Comparison of ENCODE assay signal across 19 cellular contexts in the genomic region with DNA sequence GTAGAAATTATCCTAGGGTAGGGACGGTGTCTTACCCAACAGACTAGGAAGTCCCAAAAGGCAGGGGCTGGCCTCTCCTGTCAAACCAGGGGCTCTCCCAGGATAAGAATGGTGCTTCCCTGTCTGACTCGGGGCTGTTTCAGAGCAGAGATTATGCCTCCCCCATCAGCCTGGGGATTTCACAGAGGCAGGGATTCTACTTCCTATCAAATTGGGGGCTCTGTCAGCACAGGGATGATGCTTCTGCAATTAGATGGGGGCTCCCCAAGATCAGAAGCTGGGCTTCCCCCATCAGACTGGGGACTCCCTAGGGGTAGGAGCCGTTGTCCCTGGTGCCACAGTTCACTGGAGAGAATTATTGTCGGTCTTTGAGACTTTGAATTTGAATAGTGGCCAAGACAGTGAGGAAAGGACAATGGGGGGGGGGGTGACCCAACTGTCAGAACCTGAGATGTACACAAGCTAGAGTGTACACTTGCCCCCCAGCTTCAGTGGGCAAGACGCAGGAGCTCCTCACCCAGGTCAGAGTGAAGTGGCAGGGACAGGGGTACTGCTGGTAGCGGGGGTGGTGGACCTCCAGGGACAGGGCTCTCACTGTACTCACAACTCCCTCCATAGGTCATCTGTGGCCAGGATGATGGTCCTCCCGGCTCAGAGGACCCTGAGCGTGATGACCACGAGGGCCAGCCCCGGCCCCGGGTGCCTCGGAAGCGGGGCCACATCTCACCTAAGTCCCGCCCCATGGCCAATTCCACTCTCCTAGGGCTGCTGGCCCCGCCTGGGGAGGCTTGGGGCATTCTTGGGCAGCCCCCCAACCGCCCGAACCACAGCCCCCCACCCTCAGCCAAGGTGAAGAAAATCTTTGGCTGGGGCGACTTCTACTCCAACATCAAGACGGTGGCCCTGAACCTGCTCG. TPM values are rescaled to one million over a fixed set of nuclear protein-coding genes. Genes with fewer than 3 reads are reported as not detected.
DNase-seq lines count a peak whose midpoint lies in the region; FAIRE-seq and TF ChIP-seq lines count a peak whose summit lies in the region.
"Had no signal": no experiment of that assay in that cellular context is flagged by ENCODE, and none has a peak within 500 bp of the region (broad histone marks: within the 10 kb centered on the region; RNA-seq: fewer than 3 reads in every experiment).

No MANE protein-coding gene starts in this region.

- H3K27ac ChIP-seq in osteoblast (ENCODE audit: low read depth, low read length) (no peak overlapping the region), uterus (peak overlapping the region; percentile 93)
- H3K27ac ChIP-seq: pancreas had no signal

- H3K4me1 Mint-ChIP-seq in activated naive CD8-positive, alpha-beta T cell (ENCODE audit: low read depth), result peaks cover 4% of the 10 kb centered on the region
- peaks cover 10% of the 10 kb centered on the region for H3K4me1 Mint-ChIP-seq in activated naive CD8-positive, alpha-beta T cell treated with anti-CD3 and anti-CD28 coated beads for 36 hours
- peaks cover 11% of the 10 kb centered on the region for H3K4me1 Mint-ChIP-seq in chondrocyte (ENCODE audit: low read depth)

- DNase-seq in activated naive CD8-positive, alpha-beta T cell treated with anti-CD3 and anti-CD28 coated beads for 36 hours, result no peak
- no peak for DNase-seq in chondrocyte (ENCODE audit: low spot score)
- peak; percentile 64 for DNase-seq in osteoblast (ENCODE audit: insufficient read length, low spot score, missing footprints)
- no peak for DNase-seq in uterus
- DNase-seq in GM19239 (ENCODE audit: insufficient read length, low spot score), result no peak
- DNase-seq in Ammon's horn (ENCODE audit: low spot score), result no peak
- no peak for DNase-seq in RCC 7860 (ENCODE audit: low spot score)
- DNase-seq: activated CD4-positive, alpha-beta T cell treated with anti-CD3 and anti-CD28 coated beads, Interleukin-2, amount 50 U/mL, for 4 hours; activated naive CD8-positive, alpha-beta T cell treated with anti-CD3 and anti-CD28 coated beads, Interleukin-2, amount 10 ng/mL, durations not matched to agents 7 days and 5 days; dorsolateral prefrontal cortex; KG1; NCI-H1048; NCI-H510A treated with DMSO at 0.1 percent for 48 hours; pancreas had no signal

- H2AFZ ChIP-seq in osteoblast (ENCODE audit: low read length), result no peak overlapping the region

- H3K27me3 ChIP-seq in osteoblast (ENCODE audit: insufficient read depth, low read length) (peaks cover 13% of the 10 kb centered on the region), uterus (no peaks in the 10 kb centered on the region)
- H3K27me3 ChIP-seq: breast epithelium, dorsolateral prefrontal cortex, pancreas had no signal

- no peaks in the 10 kb centered on the region for H3K79me2 ChIP-seq in osteoblast (ENCODE audit: insufficient read depth, low read length)

- no peak for FAIRE-seq in GM19239 (lab: Jason Lieb, UNC)
- no peak for FAIRE-seq in RCC 7860 (lab: Jason Lieb, UNC)
- FAIRE-seq: A204.1, GM18507, pancreas had no signal

- TF ChIP-seq CTCF in chondrocyte (IDR thresholded peaks at IDR 0.05) (no peak), osteoblast (IDR thresholded peaks at IDR 0.05; ENCODE audit: extremely low read depth, low read depth, low read length) (no peak), uterus (IDR thresholded peaks at IDR 0.05) (no peak)

- H3K4me3 Mint-ChIP-seq in activated naive CD8-positive, alpha-beta T cell, result peak overlapping the region; percentile 24
- H3K4me3 Mint-ChIP-seq in activated naive CD8-positive, alpha-beta T cell treated with anti-CD3 and anti-CD28 coated beads for 36 hours, result no peak overlapping the region
- H3K4me3 Mint-ChIP-seq in chondrocyte (ENCODE audit: unreplicated experiment), result no peak overlapping the region
- H3K4me3 Mint-ChIP-seq: activated naive CD8-positive, alpha-beta T cell treated with anti-CD3 and anti-CD28 coated beads, Interleukin-2, amount 10 ng/mL, durations not matched to agents 7 days and 5 days had no signal

- H3K4me3 ChIP-seq in osteoblast (ENCODE audit: insufficient read depth, low read length) (no peak overlapping the region), uterus (peak overlapping the region in 1 of 2 donors; percentile 84)
- H3K4me3 ChIP-seq: HAP-1, pancreas had no signal

- peak overlapping the region; percentile 90 for H3K4me2 ChIP-seq in osteoblast (ENCODE audit: insufficient read depth, low read length)

- H3K36me3 ChIP-seq in osteoblast (ENCODE audit: insufficient read depth, low read length) (no peaks in the 10 kb centered on the region), uterus (no peaks in the 10 kb centered on the region)
- H3K36me3 ChIP-seq: breast epithelium, HAP-1, pancreas had no signal

- H3K27ac Mint-ChIP-seq in activated naive CD8-positive, alpha-beta T cell, result no peak overlapping the region
- H3K27ac Mint-ChIP-seq in activated naive CD8-positive, alpha-beta T cell treated with anti-CD3 and anti-CD28 coated beads for 36 hours, result no peak overlapping the region
- peak overlapping the region; percentile 17 for H3K27ac Mint-ChIP-seq in chondrocyte (ENCODE audit: unreplicated experiment)
- H3K27ac Mint-ChIP-seq: activated naive CD8-positive, alpha-beta T cell treated with anti-CD3 and anti-CD28 coated beads, Interleukin-2, amount 10 ng/mL, durations not matched to agents 7 days and 5 days had no signal

- H3K36me3 Mint-ChIP-seq in activated naive CD8-positive, alpha-beta T cell, result no peaks in the 10 kb centered on the region
- H3K36me3 Mint-ChIP-seq in activated naive CD8-positive, alpha-beta T cell treated with anti-CD3 and anti-CD28 coated beads for 36 hours, result no peaks in the 10 kb centered on the region
- H3K36me3 Mint-ChIP-seq in chondrocyte (ENCODE audit: low read depth), result no peaks in the 10 kb centered on the region
- H3K36me3 Mint-ChIP-seq: activated naive CD8-positive, alpha-beta T cell treated with anti-CD3 and anti-CD28 coated beads, Interleukin-2, amount 10 ng/mL, durations not matched to agents 7 days and 5 days had no signal

- H3K9me3 ChIP-seq in osteoblast (ENCODE audit: low read depth, low read length) (no peaks in the 10 kb centered on the region), uterus (no peaks in the 10 kb centered on the region)
- H3K9me3 ChIP-seq: breast epithelium, HAP-1, pancreas had no signal

- peaks cover 13% of the 10 kb centered on the region for H3K27me3 Mint-ChIP-seq in activated naive CD8-positive, alpha-beta T cell
- peaks cover 48% of the 10 kb centered on the region for H3K27me3 Mint-ChIP-seq in activated naive CD8-positive, alpha-beta T cell treated with anti-CD3 and anti-CD28 coated beads for 36 hours
- peaks cover 6% of the 10 kb centered on the region for H3K27me3 Mint-ChIP-seq in chondrocyte (ENCODE audit: low read depth)

- no peaks in the 10 kb centered on the region for H4K20me1 ChIP-seq in osteoblast (ENCODE audit: insufficient read depth, low read length)

- H3K4me1 ChIP-seq in osteoblast (ENCODE audit: insufficient read depth, low read length) (peaks cover 11% of the 10 kb centered on the region), uterus (peaks cover 9 to 13% of the 10 kb centered on the region in 2 donors)

- no peak for TF ChIP-seq POLR2A in uterus (IDR thresholded peaks at IDR 0.05)

- intact Hi-C loops in uterus (cut with DNase I; ENCODE audit: low total_unique reads), result loop anchor here (10.0 kb wide), 1 partner anchor 197 kb away; no protein-coding TSS in a partner anchor

- no peaks in the 10 kb centered on the region for H3K9me3 Mint-ChIP-seq in activated naive CD8-positive, alpha-beta T cell (ENCODE audit: low read depth)
- no peaks in the 10 kb centered on the region for H3K9me3 Mint-ChIP-seq in activated naive CD8-positive, alpha-beta T cell treated with anti-CD3 and anti-CD28 coated beads for 36 hours
- no peaks in the 10 kb centered on the region for H3K9me3 Mint-ChIP-seq in chondrocyte (ENCODE audit: low read depth)
- H3K9me3 Mint-ChIP-seq: activated naive CD8-positive, alpha-beta T cell treated with anti-CD3 and anti-CD28 coated beads, Interleukin-2, amount 10 ng/mL, durations not matched to agents 7 days and 5 days had no signal

RNA-seq across cellular contexts. Expression of gene NXPH3, which starts 2.6 kb away (rescaled TPM):
- total RNA-seq in activated naive CD8-positive, alpha-beta T cell treated with anti-CD3 and anti-CD28 coated beads for 36 hours, result under 1 TPM; 0.10 to 0.18 TPM
- total RNA-seq in chondrocyte, result 4.2 to 4.7 TPM (median 4.5 TPM) in 3 replicates
- 1.8 and 3.3 TPM in 2 replicates for total RNA-seq in osteoblast
- 10 to 100 TPM in 2 of 4 donors, 1 to 10 TPM in 2; 5.8 to 24.3 (median 9.0) TPM for total RNA-seq in uterus
